Comparison of ENCODE assay signal across 8 cellular contexts in genomic region chr16:68265078-68265925, GRCh38. TPM values are rescaled to one million over a fixed set of nuclear protein-coding genes. Genes with fewer than 3 reads are reported as not detected.
A peak's percentile ranks its signal among the peaks of the same experiment; 100 is the strongest.
DNase-seq lines count a peak whose midpoint lies in the region; ATAC-seq, FAIRE-seq and TF ChIP-seq lines count a peak whose summit lies in the region.

No MANE protein-coding gene starts in this region.

- H3K4me2 ChIP-seq in keratinocyte (ENCODE audit: control insufficient read depth, extremely low read depth, insufficient read depth, low read depth, low read length) = peak overlapping the region; percentile 98

- CTCF ChIA-PET in A673 (lab: Charles Lee) = interaction anchor here (2.1 kb wide), 1 partner anchor 46 kb away, joined by 7 read pairs; the partner anchor contains the start of genes PRMT7 and SLC7A6OS

- H3K36me3 ChIP-seq in A673 (ENCODE audit: insufficient read depth, low read length, poor library complexity, severe bottlenecking) = no peaks in the 10 kb centered on the region
- no peaks in the 10 kb centered on the region for H3K36me3 ChIP-seq in HUES6 (ENCODE audit: control insufficient read depth, insufficient read depth, low read length)
- H3K36me3 ChIP-seq in keratinocyte (ENCODE audit: control insufficient read depth in 2 of 2, extremely low read depth in 1 of 2, insufficient read depth in 2 of 2, low read length in 2 of 2) = peaks cover 5 to 12% of the 10 kb centered on the region in 2 experiments

- TF ChIP-seq CTCF in A673 (conservative IDR thresholded peaks at IDR 0.05; ENCODE audit: low read depth, low read length) (no peak), cardiac fibroblast (IDR thresholded peaks at IDR 0.05; ENCODE audit: low read depth, low read length) (no peak), keratinocyte (optimal IDR thresholded peaks at IDR 0.05 in 1 of 3, IDR thresholded peaks at IDR 0.05 in 1 of 3, conservative IDR thresholded peaks at IDR 0.05 in 1 of 3; ENCODE audit: extremely low read depth in 1 of 3, insufficient read depth in 2 of 3, low read length in 3 of 3) (no peak)

- peak overlapping the region; percentile 93 for H3K27ac ChIP-seq in A673 (ENCODE audit: low read depth, low read length, poor library complexity, severe bottlenecking)
- H3K27ac ChIP-seq in HUES6 (ENCODE audit: low read depth, low read length) = peak overlapping the region; percentile 81; the same call in 1 of the 2 replicates
- peak overlapping the region; percentile 87 for H3K27ac ChIP-seq in keratinocyte (ENCODE audit: control insufficient read depth, insufficient read depth, low read length)

- H2AFZ ChIP-seq in keratinocyte (ENCODE audit: control insufficient read depth, low read length) = peak overlapping the region; percentile 86

- intact Hi-C loops in A673 (cut with micrococcal nuclease; ENCODE audit: unreplicated experiment) = loop anchor here (2.0 to 10.0 kb wide), 2 partner anchors 63 to 249 kb away; no protein-coding TSS in a partner anchor

- no peaks in the 10 kb centered on the region for H3K9me1 ChIP-seq in keratinocyte (ENCODE audit: control insufficient read depth, extremely low read depth, insufficient read depth, low read length)

- H3K4me1 ChIP-seq in A673 (ENCODE audit: insufficient read depth, low read length, poor library complexity, severe bottlenecking) = peaks cover 11% of the 10 kb centered on the region
- peaks cover 22% of the 10 kb centered on the region for H3K4me1 ChIP-seq in HUES6 (ENCODE audit: control insufficient read depth, insufficient read depth, low read length)
- peaks cover 22% of the 10 kb centered on the region for H3K4me1 ChIP-seq in keratinocyte (ENCODE audit: control insufficient read depth, extremely low read depth, insufficient read depth, low read length)

- no peaks in the 10 kb centered on the region for H3K9me3 ChIP-seq in A673 (ENCODE audit: low read depth, low read length, poor library complexity, severe bottlenecking)
- no peaks in the 10 kb centered on the region for H3K9me3 ChIP-seq in HUES6 (ENCODE audit: control insufficient read depth, insufficient read depth, low read depth, low read length)
- no peaks in the 10 kb centered on the region for H3K9me3 ChIP-seq in keratinocyte (ENCODE audit: control insufficient read depth, low read depth, low read length)

- H4K20me1 ChIP-seq in keratinocyte (ENCODE audit: control insufficient read depth, extremely low read depth, insufficient read depth, low read length) = peaks cover 2% of the 10 kb centered on the region

- POLR2A ChIA-PET in A673 (lab: Charles Lee; ENCODE audit: low non-redundant PET) = no interaction called here

- dilution Hi-C loops in keratinocyte (cut with MboI; ENCODE audit: extremely low pct_ligation_motif_present, low sequenced_read_pairs) = no loop called here

- peak; percentile 67 for DNase-seq in A673 (ENCODE audit: low spot score)
- DNase-seq in T-helper 2 cell = peak in 4 of 5 experiments; percentile 25 to 55 (median 42)
- DNase-seq in cardiac fibroblast (ENCODE audit: low read depth in 2 of 2) = peak; percentile 65 to 81
- no peak for DNase-seq in keratinocyte (ENCODE audit: low read depth, low spot score)
- DNase-seq in stimulated activated CD4-positive, alpha-beta T cell treated with anti-CD3 and anti-CD28 coated beads, Interleukin-2, amount 100 ng/mL, for 24 hours = peak; percentile 54 to 63

- H3K4me3 ChIP-seq in A673 (ENCODE audit: low read depth, low read length, poor library complexity, severe bottlenecking) (peak overlapping the region; percentile 89), HUES6 (ENCODE audit: low read depth, low read length) (peak overlapping the region; percentile 91), cardiac fibroblast (replicated peaks in 1 of 2; ENCODE audit: low read depth in 2 of 2, low read length in 2 of 2) (peak overlapping the region; percentile 93 to 95), keratinocyte (ENCODE audit: control insufficient read depth in 2 of 3, extremely low read depth in 1 of 3, insufficient read depth in 2 of 3, low read depth in 1 of 3, low read length in 3 of 3) (peak overlapping the region; percentile 82 to 94 (median 88))

- peak; percentile 9 for FAIRE-seq in keratinocyte (lab: Jason Lieb, UNC)

- peaks cover 47% of the 10 kb centered on the region for H3K79me2 ChIP-seq in keratinocyte (ENCODE audit: control insufficient read depth, insufficient read depth, low read length)

- H3K9ac ChIP-seq in HUES6 (ENCODE audit: low read length) (peak overlapping the region; percentile 96), keratinocyte (ENCODE audit: control insufficient read depth, extremely low read depth, insufficient read depth, low read length) (peak overlapping the region; percentile 90)

- no TSS peak for BruUV-seq in A673 (replicated peaks; lab: Mats Ljungman, UMichigan)

- H3K27me3 ChIP-seq in A673 (replicated peaks; ENCODE audit: insufficient read depth, low read depth, low read length, poor library complexity) = no peaks in the 10 kb centered on the region
- H3K27me3 ChIP-seq in HUES6 (ENCODE audit: control insufficient read depth, insufficient read depth, low read length) = no peaks in the 10 kb centered on the region
- H3K27me3 ChIP-seq in keratinocyte (ENCODE audit: control insufficient read depth, extremely low read depth, insufficient read depth, low read length) = no peaks in the 10 kb centered on the region

- ATAC-seq in GM18498 (IDR thresholded peaks at IDR 0.05; ENCODE audit: unreplicated experiment) (peak; percentile 14), GM19328 (IDR thresholded peaks at IDR 0.05; ENCODE audit: unreplicated experiment) (no peak)

RNA-seq across cellular contexts. Expression of gene SLC7A6, which starts 1.0 kb away (rescaled TPM):
- 43.6 and 58.7 TPM in 2 replicates for total RNA-seq in A673 (2021)
- polyA plus RNA-seq in keratinocyte = 35.0 to 45.9 TPM (median 43.4 TPM) in 3 replicates
- polyA plus RNA-seq in keratinocyte (2011; ENCODE audit: low read depth) = 11.6 TPM
- 15.5 and 20.5 TPM in 2 replicates for polyA plus RNA-seq in keratinocyte (2011; cell fraction: cytosol; rRNA removed)
- 113 and 126 TPM in 2 replicates for polyA plus RNA-seq in keratinocyte (2011; cell fraction: nucleus; rRNA removed)
- polyA plus RNA-seq in keratinocyte (2012; ENCODE audit: low replicate concordance) = 13.9 and 24.3 TPM in 2 replicates
- polyA minus RNA-seq in keratinocyte = 85.4 to 135 TPM (median 106 TPM) in 3 replicates
- polyA minus RNA-seq in keratinocyte (2011; cell fraction: cytosol; rRNA and poly(A)+ RNA removed) = 28.0 TPM
- polyA minus RNA-seq in keratinocyte (2011; cell fraction: nucleus; rRNA and poly(A)+ RNA removed) = 70.1 and 116 TPM in 2 replicates

RNA-seq across cellular contexts. Expression of gene PLA2G15, which starts 20.1 kb away (rescaled TPM):
- total RNA-seq in A673 (2021) = 6.8 and 8.1 TPM in 2 replicates
- polyA plus RNA-seq in keratinocyte = 9.2 to 16.6 TPM (median 12.1 TPM) in 3 replicates
- 11.9 TPM for polyA plus RNA-seq in keratinocyte (2011; ENCODE audit: low read depth)
- polyA plus RNA-seq in keratinocyte (2011; cell fraction: cytosol; rRNA removed) = 4.5 and 7.1 TPM in 2 replicates
- polyA plus RNA-seq in keratinocyte (2011; cell fraction: nucleus; rRNA removed) = 26.5 and 29.3 TPM in 2 replicates
- 11.6 and 11.8 TPM in 2 replicates for polyA plus RNA-seq in keratinocyte (2012; ENCODE audit: low replicate concordance)
- polyA minus RNA-seq in keratinocyte = 11.7 to 22.2 TPM (median 18.8 TPM) in 3 replicates
- 13.6 TPM for polyA minus RNA-seq in keratinocyte (2011; cell fraction: cytosol; rRNA and poly(A)+ RNA removed)
- 21.2 and 24.3 TPM in 2 replicates for polyA minus RNA-seq in keratinocyte (2011; cell fraction: nucleus; rRNA and poly(A)+ RNA removed)

RNA-seq across cellular contexts. Expression of gene ESRP2, which starts 29.4 kb away (rescaled TPM):
- 0.19 and 0.35 TPM in 2 replicates for total RNA-seq in A673 (2021)
- 34.8 to 53.9 TPM (median 39.2 TPM) in 3 replicates for polyA plus RNA-seq in keratinocyte
- 17.9 TPM for polyA plus RNA-seq in keratinocyte (2011; ENCODE audit: low read depth)
- polyA plus RNA-seq in keratinocyte (2011; cell fraction: cytosol; rRNA removed) = 20.2 and 23.8 TPM in 2 replicates
- 93.9 and 100 TPM in 2 replicates for polyA plus RNA-seq in keratinocyte (2011; cell fraction: nucleus; rRNA removed)
- 31.4 and 42.0 TPM in 2 replicates for polyA plus RNA-seq in keratinocyte (2012; ENCODE audit: low replicate concordance)
- polyA minus RNA-seq in keratinocyte = 68.0 to 78.2 TPM (median 73.5 TPM) in 3 replicates
- 35.1 TPM for polyA minus RNA-seq in keratinocyte (2011; cell fraction: cytosol; rRNA and poly(A)+ RNA removed)
- polyA minus RNA-seq in keratinocyte (2011; cell fraction: nucleus; rRNA and poly(A)+ RNA removed) = 44.2 and 52.1 TPM in 2 replicates

RNA-seq across cellular contexts. Expression of gene SLC7A6OS, which starts 45.4 kb away (rescaled TPM):
- 24.5 and 25.3 TPM in 2 replicates for total RNA-seq in A673 (2021)
- 9.5 to 12.6 TPM (median 9.8 TPM) in 3 replicates for polyA plus RNA-seq in keratinocyte
- 36.8 TPM for polyA plus RNA-seq in keratinocyte (2011; ENCODE audit: low read depth)
- polyA plus RNA-seq in keratinocyte (2011; cell fraction: cytosol; rRNA removed) = 6.5 and 7.8 TPM in 2 replicates
- 13.1 and 14.7 TPM in 2 replicates for polyA plus RNA-seq in keratinocyte (2011; cell fraction: nucleus; rRNA removed)
- polyA plus RNA-seq in keratinocyte (2012; ENCODE audit: low replicate concordance) = 8.5 and 11.8 TPM in 2 replicates
- polyA minus RNA-seq in keratinocyte = 3.0 to 7.2 TPM (median 5.6 TPM) in 3 replicates
- 3.5 TPM for polyA minus RNA-seq in keratinocyte (2011; cell fraction: cytosol; rRNA and poly(A)+ RNA removed)
- polyA minus RNA-seq in keratinocyte (2011; cell fraction: nucleus; rRNA and poly(A)+ RNA removed) = 4.0 and 5.4 TPM in 2 replicates

RNA-seq across cellular contexts. Expression of gene PRMT7, which starts 45.5 kb away (rescaled TPM):
- total RNA-seq in A673 (2021) = 60.2 and 66.2 TPM in 2 replicates
- 25.8 to 30.2 TPM (median 27.4 TPM) in 3 replicates for polyA plus RNA-seq in keratinocyte
- 23.5 TPM for polyA plus RNA-seq in keratinocyte (2011; ENCODE audit: low read depth)
- polyA plus RNA-seq in keratinocyte (2011; cell fraction: cytosol; rRNA removed) = 12.3 and 14.4 TPM in 2 replicates
- 58.2 and 68.9 TPM in 2 replicates for polyA plus RNA-seq in keratinocyte (2011; cell fraction: nucleus; rRNA removed)
- polyA plus RNA-seq in keratinocyte (2012; ENCODE audit: low replicate concordance) = 17.3 and 22.9 TPM in 2 replicates
- 33.4 to 44.0 TPM (median 35.0 TPM) in 3 replicates for polyA minus RNA-seq in keratinocyte
- polyA minus RNA-seq in keratinocyte (2011; cell fraction: cytosol; rRNA and poly(A)+ RNA removed) = 39.1 TPM
- 24.9 and 36.1 TPM in 2 replicates for polyA minus RNA-seq in keratinocyte (2011; cell fraction: nucleus; rRNA and poly(A)+ RNA removed)
